19 cellular contexts compared by ENCODE assay signal in the genomic region with DNA sequence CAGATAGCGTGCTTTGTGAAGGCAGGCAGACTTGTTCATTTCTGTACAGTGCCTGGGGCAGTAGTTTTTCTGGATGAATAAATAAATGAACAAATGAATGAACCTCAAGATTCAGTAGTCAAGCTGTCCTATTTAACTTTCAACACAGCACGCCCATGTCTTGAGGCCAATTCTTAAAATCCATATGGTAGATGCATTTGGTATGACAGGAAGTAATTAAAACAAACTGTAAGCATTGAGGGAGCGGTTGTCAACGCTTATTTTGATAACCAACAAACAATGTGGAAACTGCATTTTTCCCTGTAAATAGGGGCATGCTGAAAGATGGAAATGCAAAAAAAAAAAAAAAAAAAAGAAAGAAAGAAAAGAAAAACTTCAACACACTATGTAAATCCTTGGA.
A peak's percentile ranks its signal among the peaks of the same experiment; 100 is the strongest.
DNase-seq lines count a peak whose midpoint lies in the region; ATAC-seq and TF ChIP-seq lines count a peak whose summit lies in the region.
"Had no signal": no experiment of that assay in that cellular context is flagged by ENCODE, and none has a peak within 500 bp of the region (broad histone marks: within the 10 kb centered on the region; RNA-seq: fewer than 3 reads in every experiment).

No MANE protein-coding gene starts in this region.

- TF ChIP-seq CTCF in mesothelial cell of epicardium (IDR thresholded peaks at IDR 0.05; ENCODE audit: unreplicated experiment): no peak

- WGBS in right cardiac atrium: 65% methylated on average over 4 of the region's 4 CpGs

- H3K36me3 Mint-ChIP-seq in mesothelial cell of epicardium: no peaks in the 10 kb centered on the region

- ATAC-seq in HG02981 (IDR thresholded peaks at IDR 0.05; ENCODE audit: unreplicated experiment) (no peak), right cardiac atrium (no peak)
- ATAC-seq: GM12878, HepG2 had no signal

- no peaks in the 10 kb centered on the region for H3K9me3 ChIP-seq in right cardiac atrium (ENCODE audit: control insufficient read depth, low read length)

- peak; percentile 7 to 16 for DNase-seq in NOMO-1 (lab: John Stamatoyannopoulos, UW; ENCODE audit: unreplicated experiment in 2 of 2)
- DNase-seq in NOMO-1 treated with dmso at 0.1 percent for 144 hours (lab: John Stamatoyannopoulos, UW; ENCODE audit: unreplicated experiment): no peak
- DNase-seq in epithelial cell of prostate (ENCODE audit: low read depth, low spot score): no peak
- DNase-seq in mesothelial cell of epicardium (ENCODE audit: low spot score in 2 of 2, unreplicated experiment in 2 of 2): no peak
- no peak for DNase-seq in substantia nigra (lab: John Stamatoyannopoulos, UW)
- DNase-seq in AG08395 (ENCODE audit: low spot score): no peak
- DNase-seq in right cardiac atrium: no peak
- DNase-seq: GDM1, KG1, NCI-H1105, NCI-H1694, NCI-H2107, NCI-H2227 treated with DMSO at 0.1 percent for 48 hours, SIG-M5 had no signal

- no peaks in the 10 kb centered on the region for H3K27me3 Mint-ChIP-seq in mesothelial cell of epicardium (ENCODE audit: low read depth)

- intact Hi-C loops in right cardiac atrium (cut with DNase I): loop anchor here in 1 of 4 donors (5.0 kb wide), 1 partner anchor 62 kb away; no protein-coding TSS in a partner anchor

- H3K27ac Mint-ChIP-seq in mesothelial cell of epicardium: peak overlapping the region; percentile 94
- H3K27ac Mint-ChIP-seq: GM23338 had no signal

- no peaks in the 10 kb centered on the region for H3K4me1 ChIP-seq in right cardiac atrium (ENCODE audit: control insufficient read depth, insufficient read depth, low read length)

- peak overlapping the region; percentile 78 for H3K27ac ChIP-seq in epithelial cell of prostate
- peak overlapping the region; percentile 20 for H3K27ac ChIP-seq in substantia nigra (ENCODE audit: low read depth, low read length, poor library complexity, severe bottlenecking)
- no peak overlapping the region for H3K27ac ChIP-seq in right cardiac atrium (ENCODE audit: low read length)
- H3K27ac ChIP-seq: 22Rv1 had no signal

- peaks cover 52% of the 10 kb centered on the region for H3K4me1 Mint-ChIP-seq in mesothelial cell of epicardium

- no peak overlapping the region for H3K4me3 ChIP-seq in right cardiac atrium (ENCODE audit: low read length)
- H3K4me3 ChIP-seq: GM12878 had no signal

- no peaks in the 10 kb centered on the region for H3K9me3 Mint-ChIP-seq in mesothelial cell of epicardium
- H3K9me3 Mint-ChIP-seq: GM23338 had no signal

- peak overlapping the region; percentile 24 for H3K4me3 Mint-ChIP-seq in mesothelial cell of epicardium

- H3K27me3 ChIP-seq in right cardiac atrium (ENCODE audit: control insufficient read depth, insufficient read depth): peaks cover 2% of the 10 kb centered on the region

Comparison
In these comparisons a context has a peak if more than half of its experiments do, and no peak if none do; other contexts are left out.
1. DNase-seq: peak in NOMO-1 (2 of 2); none in NOMO-1 treated with dmso at 0.1 percent for 144 hours (single experiment), epithelial cell of prostate (single experiment), mesothelial cell of epicardium (0 of 2), substantia nigra (0 of 49), AG08395 (single experiment) and right cardiac atrium (0 of 3).